13 cellular contexts compared by ENCODE assay signal in genomic region chr13:24823122-24823710, GRCh38. TPM values are rescaled to one million over a fixed set of nuclear protein-coding genes. Genes with fewer than 3 reads are reported as not detected.
DNase-seq lines count a peak whose midpoint lies in the region; ATAC-seq, FAIRE-seq and TF ChIP-seq lines count a peak whose summit lies in the region.
"Not testable (repeated sequence)": the region's sequence is repeated elsewhere in the genome, so short reads cannot be mapped to it uniquely, and the experiment has no call there.
"Had no signal": no experiment of that assay in that cellular context is flagged by ENCODE, and none has a peak within 500 bp of the region (broad histone marks: within the 10 kb centered on the region; RNA-seq: fewer than 3 reads in every experiment).

No MANE protein-coding gene starts in this region.

- H3K4me3 ChIP-seq in OCI-LY3 (ENCODE audit: low read length), result peak overlapping the region; percentile 7; the same call in 1 of the 2 replicates
- not testable (repeated sequence) for H3K4me3 ChIP-seq in hepatocyte; HepG2 (replicated peaks in 1 of 3; ENCODE audit: insufficient read depth in 1 of 3, low read depth in 2 of 3, low read length in 3 of 3)

- POLR2A ChIA-PET in HepG2 (lab: Yijun Ruan, JAX), result not testable (repeated sequence)

- H3K27ac ChIP-seq in OCI-LY3 (ENCODE audit: low read length); hepatocyte; HepG2 (ENCODE audit: extremely low read length, insufficient read depth, low read length): not testable (repeated sequence)

- peak; percentile 9 for DNase-seq in Caki2 (ENCODE audit: low read depth)
- not testable (repeated sequence) for DNase-seq in hepatocyte (ENCODE audit: low spot score); left colon
- peak; percentile 52 for DNase-seq in HepG2 (ENCODE audit: low spot score)
- peak; percentile 56 for DNase-seq in renal cortical epithelial cell (ENCODE audit: low read depth)

- intact Hi-C loops in left colon (cut with DNase I, micrococcal nuclease); HepG2 (cut with micrococcal nuclease; ENCODE audit: unreplicated experiment): not testable (repeated sequence)

- H4K20me1 ChIP-seq in OCI-LY3 (ENCODE audit: insufficient read depth, low read length); hepatocyte (ENCODE audit: insufficient read depth, poor library complexity, severe bottlenecking); HepG2 (ENCODE audit: insufficient read depth, low read length): not testable (repeated sequence)

- FAIRE-seq in HepG2 (lab: Jason Lieb, UNC), result not testable (repeated sequence)

- H2AFZ ChIP-seq in OCI-LY3 (ENCODE audit: low read depth, low read length), result not testable (repeated sequence)
- H2AFZ ChIP-seq in hepatocyte (peak overlapping the region; percentile 26), HepG2 (ENCODE audit: low read length) (peak overlapping the region; percentile 3)

- 87% methylated on average over 5 of the region's 5 CpGs for WGBS in hepatocyte (ENCODE audit: low lambda C conversion rate, missing lambda C conversion rate)
- 9% methylated on average over 2 of the region's 5 CpGs for WGBS in HepG2 (ENCODE audit: low lambda C conversion rate)

- CTCF ChIA-PET in HepG2 (lab: Yijun Ruan, JAX; ENCODE audit: low intra/inter-chr PET ratio, low total read pairs), result not testable (repeated sequence)

- peaks cover 28% of the 10 kb centered on the region for H3K4me1 ChIP-seq in OCI-LY3 (ENCODE audit: low read length)
- not testable (repeated sequence) for H3K4me1 ChIP-seq in hepatocyte (ENCODE audit: insufficient read depth)
- peaks cover 12% of the 10 kb centered on the region for H3K4me1 ChIP-seq in HepG2 (ENCODE audit: insufficient read depth, low read length)

- not testable (repeated sequence) for H3K9ac ChIP-seq in OCI-LY3 (ENCODE audit: low read length); HepG2 (ENCODE audit: insufficient read depth, low read depth, low read length)

- not testable (repeated sequence) for H3K9me3 ChIP-seq in OCI-LY3 (ENCODE audit: insufficient read depth, low read length); hepatocyte (ENCODE audit: low read depth); HepG2 (ENCODE audit: low read length)

- not testable (repeated sequence) for TF ChIP-seq POLR2A in HepG2 (IDR thresholded peaks at IDR 0.05; ENCODE audit: insufficient read depth in 1 of 2, low read depth in 2 of 2, low read length in 2 of 2)

- peak overlapping the region; percentile 47 for H3K4me2 ChIP-seq in OCI-LY3 (ENCODE audit: low read length)
- H3K4me2 ChIP-seq in hepatocyte; HepG2 (ENCODE audit: low read depth, low read length): not testable (repeated sequence)

- in situ Hi-C loops in Caki2 (cut with HindIII; ENCODE audit: low pct_unique_long_range_greater_than_20kb, low sequenced_read_pairs); HepG2 (cut with HindIII; ENCODE audit: extremely low pct_ligation_motif_present, low pct_unique_long_range_greater_than_20kb): not testable (repeated sequence)

- H3K36me3 ChIP-seq in OCI-LY3 (replicated peaks; ENCODE audit: low read depth, low read length); hepatocyte (replicated peaks; ENCODE audit: insufficient read depth, low read depth); HepG2 (replicated peaks in 1 of 2; ENCODE audit: control insufficient read depth in 1 of 2, insufficient read depth in 2 of 2, low read length in 2 of 2): not testable (repeated sequence)

- not testable (repeated sequence) for H3K79me2 ChIP-seq in OCI-LY3 (ENCODE audit: low read length); hepatocyte; HepG2 (ENCODE audit: insufficient read depth, low read length)

- not testable (repeated sequence) for TF ChIP-seq CTCF in OCI-LY3 (IDR thresholded peaks at IDR 0.05; ENCODE audit: low read depth, low read length); hepatocyte (IDR thresholded peaks at IDR 0.05; ENCODE audit: poor library complexity); HepG2 (CRISPR knock-in tag; IDR thresholded peaks at IDR 0.05)

- not testable (repeated sequence) for TF ChIP-seq EP300 in HepG2 (IDR thresholded peaks at IDR 0.05; ENCODE audit: low read depth in 2 of 2, low read length in 2 of 2); HepG2 (CRISPR knock-in tag; IDR thresholded peaks at IDR 0.05; ENCODE audit: borderline replicate concordance)

- BruUV-seq in HepG2 (replicated peaks; lab: Mats Ljungman, UMichigan), result not testable (repeated sequence)

- H3K9me2 ChIP-seq in hepatocyte (replicated peaks; ENCODE audit: insufficient read depth), result not testable (repeated sequence)

- TF ChIP-seq RAD21 in HepG2 (CRISPR knock-in tag; IDR thresholded peaks at IDR 0.05), result not testable (repeated sequence)

- H3K27me3 ChIP-seq in OCI-LY3 (ENCODE audit: low read depth, low read length), result peaks cover 13% of the 10 kb centered on the region; the same call in 1 of the 2 replicates
- not testable (repeated sequence) for H3K27me3 ChIP-seq in hepatocyte; HepG2 (ENCODE audit: control insufficient read depth in 1 of 2, insufficient read depth in 2 of 2, low read length in 2 of 2)

- ATAC-seq in left colon (peak; percentile 42), HepG2 (peak; percentile 41; the same call in 1 of the 3 replicates)

TF ChIP-seq in HepG2, 621 proteins besides CTCF, POLR2A, EP300 and RAD21 (continues in another document):
- TF ChIP-seq BCL6 (CRISPR knock-in tag; IDR thresholded peaks at IDR 0.05) (peak; percentile 45; the same call in 1 of the 2 replicates), ZMYM2 (CRISPR knock-in tag; IDR thresholded peaks at IDR 0.05) (peak; percentile 62; the same call in 1 of the 2 replicates), SOX13 (CRISPR knock-in tag; conservative IDR thresholded peaks at IDR 0.05 in 1 of 2, IDR thresholded peaks at IDR 0.05 in 1 of 2) (peak in 1 of 2 experiments; percentile 47; a peak in 1 of 4 replicates), HNRNPUL1 (IDR thresholded peaks at IDR 0.05; ENCODE audit: low read depth, low read length) (0 out of 2 replicates have a peak, but pooled peaks have one; percentile 21), ZNF644 (CRISPR knock-in tag; IDR thresholded peaks at IDR 0.05; ENCODE audit: low read depth) (peak; percentile 73; the same call in 1 of the 2 replicates)
- not testable (repeated sequence) for TF ChIP-seq SOX13 (IDR thresholded peaks at IDR 0.05)

RNA-seq across cellular contexts. Expression of gene RNF17, which starts 59.2 kb away (rescaled TPM):
- total RNA-seq in Caki2 (2014; rRNA removed; shearing (Covaris generic); ENCODE audit: low replicate concordance), result not detected in 2 replicates
- total RNA-seq in hepatocyte, result not detected in 2 replicates
- not detected in 2 replicates for polyA plus RNA-seq in hepatocyte
- total RNA-seq in left colon, result under 1 TPM in 1 of 2 donors, not detected in 1; 0.18 TPM
- total RNA-seq in HepG2 (2016; rRNA removed; fragmentation: Illumina TruSeq; extraction: Trizol), result not detected in 2 replicates
- not detected in 2 replicates for total RNA-seq in HepG2 (2016; cell fraction: cytosol; rRNA removed; fragmentation: Illumina TruSeq; extraction: Trizol; ENCODE audit: low read depth)
- total RNA-seq in HepG2 (2016; cell fraction: insoluble cytoplasmic fraction; rRNA removed; fragmentation: Illumina TruSeq; extraction: Trizol), result not detected in 2 replicates
- total RNA-seq in HepG2 (2016; cell fraction: membrane; rRNA removed; fragmentation: Illumina TruSeq; extraction: Trizol), result not detected in 2 replicates
- not detected in 2 replicates for total RNA-seq in HepG2 (2016; cell fraction: nucleus; rRNA removed; fragmentation: Illumina TruSeq; extraction: Trizol)
- not detected in 2 replicates for polyA plus RNA-seq in HepG2 (2011; rRNA removed)
- not detected in 2 replicates for polyA plus RNA-seq in HepG2 (2011; cell fraction: cytosol; rRNA removed)
- polyA plus RNA-seq in HepG2 (2011; cell fraction: nucleus; rRNA removed), result not detected in 2 replicates
- not detected in 2 replicates for polyA plus RNA-seq in HepG2 (2012)
- polyA plus RNA-seq in HepG2 (2016; cell fraction: cytosol; fragmentation: Illumina TruSeq; extraction: Trizol; ENCODE audit: low read depth), result not detected in 2 replicates
- not detected in 2 replicates for polyA plus RNA-seq in HepG2 (2016; cell fraction: insoluble cytoplasmic fraction; fragmentation: Illumina TruSeq; extraction: Trizol; ENCODE audit: low read depth)
- polyA plus RNA-seq in HepG2 (2016; cell fraction: membrane; fragmentation: Illumina TruSeq; extraction: Trizol; ENCODE audit: low read depth), result not detected in 2 replicates
- polyA plus RNA-seq in HepG2 (2016; cell fraction: nucleus; fragmentation: Illumina TruSeq; extraction: Trizol; ENCODE audit: insufficient read depth, low read depth), result not detected in 2 replicates
- not detected in 2 replicates for polyA minus RNA-seq in HepG2 (2011; rRNA and poly(A)+ RNA removed; ENCODE audit: low replicate concordance)
- polyA minus RNA-seq in HepG2 (2011; cell fraction: cytosol; rRNA and poly(A)+ RNA removed), result not detected in 2 replicates
- polyA minus RNA-seq in HepG2 (2011; cell fraction: nucleus; rRNA and poly(A)+ RNA removed), result not detected in 2 replicates
- not detected in 2 replicates for total RNA-seq in renal cortical epithelial cell
- total RNA-seq: A172; B cell; CD8-positive, alpha-beta T cell; Daoy; G401 had no signal
- polyA plus RNA-seq: A549, BJ had no signal
